Comparison of ENCODE assay signal across 8 cellular contexts in genomic region chr2:27369471-27370025, GRCh38. TPM values are rescaled to one million over a fixed set of nuclear protein-coding genes. Genes with fewer than 3 reads are reported as not detected.
DNase-seq lines count a peak whose midpoint lies in the region; ATAC-seq, FAIRE-seq and TF ChIP-seq lines count a peak whose summit lies in the region.

No MANE protein-coding gene starts in this region.

- peaks cover 28% of the 10 kb centered on the region for H3K4me1 Mint-ChIP-seq in activated T-helper 17 cell treated with anti-CD3 and anti-CD28 coated beads, Interleukin-2, amount 50 U/mL, for 72 hours

- peak; percentile 23 for ATAC-seq in activated T-helper 17 cell treated with anti-CD3 and anti-CD28 coated beads, Interleukin-2, amount 50 U/mL, for 72 hours (replicated peaks)
- no peak for ATAC-seq in HG03108 (IDR thresholded peaks at IDR 0.05; ENCODE audit: unreplicated experiment)

- POLR2A ChIA-PET in AG04450 (lab: Yijun Ruan, JAX): interaction anchor here (0.7 to 3.9 kb wide), 6 partner anchors 10 to 60 kb away, joined by 3 to 35 read pairs (median 6); partner anchors contain the start of genes GTF3C2, MPV17, NRBP1 and ZNF513

- H3K27ac Mint-ChIP-seq in activated T-helper 17 cell treated with anti-CD3 and anti-CD28 coated beads, Interleukin-2, amount 50 U/mL, for 72 hours: peak overlapping the region; percentile 90

- H3K4me3 ChIP-seq in AG04450 (ENCODE audit: low read depth, low read length) (peak overlapping the region; percentile 96), neuron (ENCODE audit: low read length) (peak overlapping the region; percentile 87)
- H3K4me3 ChIP-seq in Jurkat, Clone E6-1 (ENCODE audit: low read length): peak overlapping the region; percentile 94

- H3K4me1 ChIP-seq in neuron (ENCODE audit: insufficient read depth, low read length): peaks cover 24% of the 10 kb centered on the region

- no peak for TF ChIP-seq CTCF in AG04450 (IDR thresholded peaks at IDR 0.05; ENCODE audit: low read depth, low read length)
- TF ChIP-seq CTCF in GM20000 (IDR thresholded peaks at IDR 0.05; ENCODE audit: extremely low read depth, missing control alignments): no peak

- no peak for TF ChIP-seq POLR2A in GM12891 (IDR thresholded peaks at IDR 0.05; ENCODE audit: low read depth, low read length)

- peaks cover 53% of the 10 kb centered on the region for H3K36me3 ChIP-seq in neuron (ENCODE audit: insufficient read depth, low read length)

- peaks cover 92% of the 10 kb centered on the region for H3K36me3 Mint-ChIP-seq in activated T-helper 17 cell treated with anti-CD3 and anti-CD28 coated beads, Interleukin-2, amount 50 U/mL, for 72 hours (ENCODE audit: low read depth)

- H3K27me3 Mint-ChIP-seq in activated T-helper 17 cell treated with anti-CD3 and anti-CD28 coated beads, Interleukin-2, amount 50 U/mL, for 72 hours: no peaks in the 10 kb centered on the region

- H3K9me3 Mint-ChIP-seq in activated T-helper 17 cell treated with anti-CD3 and anti-CD28 coated beads, Interleukin-2, amount 50 U/mL, for 72 hours: no peaks in the 10 kb centered on the region

- H3K27me3 ChIP-seq in AG04450 (ENCODE audit: control insufficient read depth, insufficient read depth, low read length) (no peaks in the 10 kb centered on the region), neuron (ENCODE audit: insufficient read depth, low read length) (no peaks in the 10 kb centered on the region)

- CTCF ChIA-PET in AG04450 (lab: Charles Lee): interaction anchor here (0.7 to 3.8 kb wide), 6 partner anchors 10 to 313 kb away, joined by 3 to 10 read pairs (median 3); partner anchors contain the start of genes PPM1G and ZNF513

- peak overlapping the region; percentile 84 for H3K27ac ChIP-seq in AG04450 (ENCODE audit: low read depth, low read length)

- peak overlapping the region; percentile 44 for H2AFZ ChIP-seq in neuron (ENCODE audit: low read depth, low read length)

- FAIRE-seq in GM12891 (lab: Jason Lieb, UNC) (peak; percentile 20), frontal cortex (lab: Jason Lieb, UNC) (no peak)

- H3K9me3 ChIP-seq in AG04450 (ENCODE audit: control insufficient read depth, insufficient read depth, low read length) (no peaks in the 10 kb centered on the region; the same call in 1 of the 2 replicates), neuron (ENCODE audit: low read length) (no peaks in the 10 kb centered on the region)

- DNase-seq in AG04450 (ENCODE audit: low read depth, low spot score): no peak
- no peak for DNase-seq in GM12891 (ENCODE audit: insufficient read length, low spot score)
- no peak for DNase-seq in Jurkat, Clone E6-1 (ENCODE audit: low read depth, low spot score)
- peak; percentile 50 to 66 for DNase-seq in frontal cortex (ENCODE audit: low spot score in 2 of 2)
- no peak for DNase-seq in GM20000 (ENCODE audit: low spot score)

- H3K4me3 Mint-ChIP-seq in activated T-helper 17 cell treated with anti-CD3 and anti-CD28 coated beads, Interleukin-2, amount 50 U/mL, for 72 hours: peak overlapping the region; percentile 92

TF ChIP-seq in GM12891, 5 proteins besides CTCF, POLR2A, EP300 and RAD21:
- TF ChIP-seq TAF1 (IDR thresholded peaks at IDR 0.05; ENCODE audit: low read depth, low read length) (no peak), POU2F2 (IDR thresholded peaks at IDR 0.05; ENCODE audit: low read depth, low read length) (no peak), SPI1 (IDR thresholded peaks at IDR 0.05; ENCODE audit: low read depth, low read length) (no peak), POLR2AphosphoS5 (IDR thresholded peaks at IDR 0.05; ENCODE audit: low read depth, low read length) (no peak), PAX5 (IDR thresholded peaks at IDR 0.05; ENCODE audit: insufficient read depth, low read length, severe bottlenecking) (no peak)

RNA-seq across cellular contexts. Expression of gene EIF2B4, which starts 0.6 kb away (rescaled TPM):
- 43.0 and 52.2 TPM in 2 replicates for polyA plus RNA-seq in AG04450 (2011; rRNA removed)
- polyA minus RNA-seq in AG04450 (2011; rRNA and poly(A)+ RNA removed): 43.8 and 50.8 TPM in 2 replicates
- 28.1 TPM for polyA plus RNA-seq in GM12891 (2012; ENCODE audit: low read depth, missing spikeins)
- 78.4 TPM for polyA plus RNA-seq in Jurkat, Clone E6-1 (2012; ENCODE audit: insufficient read depth, insufficient read length)
- 10 to 100 TPM; 34.7 to 42.9 TPM for total RNA-seq in activated T-helper 17 cell treated with anti-CD3 and anti-CD28 coated beads, Interleukin-2, amount 50 U/mL, for 72 hours
- 16.7 TPM for total RNA-seq in frontal cortex

RNA-seq across cellular contexts. Expression of gene SNX17, which starts 0.9 kb away (rescaled TPM):
- 123 and 137 TPM in 2 replicates for polyA plus RNA-seq in AG04450 (2011; rRNA removed)
- polyA minus RNA-seq in AG04450 (2011; rRNA and poly(A)+ RNA removed): 88.8 and 96.5 TPM in 2 replicates
- polyA plus RNA-seq in GM12891 (2012; ENCODE audit: low read depth, missing spikeins): 87.4 TPM
- 97.4 TPM for polyA plus RNA-seq in Jurkat, Clone E6-1 (2012; ENCODE audit: insufficient read depth, insufficient read length)
- 10 to 100 TPM; 59.0 to 90.4 TPM for total RNA-seq in activated T-helper 17 cell treated with anti-CD3 and anti-CD28 coated beads, Interleukin-2, amount 50 U/mL, for 72 hours
- 47.7 TPM for total RNA-seq in frontal cortex

RNA-seq across cellular contexts. Expression of gene ZNF513, which starts 11.0 kb away (rescaled TPM):
- polyA plus RNA-seq in AG04450 (2011; rRNA removed): 7.4 and 11.1 TPM in 2 replicates
- 8.4 and 8.7 TPM in 2 replicates for polyA minus RNA-seq in AG04450 (2011; rRNA and poly(A)+ RNA removed)
- 10.1 TPM for polyA plus RNA-seq in GM12891 (2012; ENCODE audit: low read depth, missing spikeins)
- polyA plus RNA-seq in Jurkat, Clone E6-1 (2012; ENCODE audit: insufficient read depth, insufficient read length): 14.4 TPM
- total RNA-seq in activated T-helper 17 cell treated with anti-CD3 and anti-CD28 coated beads, Interleukin-2, amount 50 U/mL, for 72 hours: 10 to 100 TPM; 10.8 to 16.2 TPM
- 12.6 TPM for total RNA-seq in frontal cortex

RNA-seq across cellular contexts. Expression of gene GTF3C2, which starts 13.0 kb away (rescaled TPM):
- polyA plus RNA-seq in AG04450 (2011; rRNA removed): 39.0 TPM in 2 replicates
- 38.5 and 40.3 TPM in 2 replicates for polyA minus RNA-seq in AG04450 (2011; rRNA and poly(A)+ RNA removed)
- 45.3 TPM for polyA plus RNA-seq in GM12891 (2012; ENCODE audit: low read depth, missing spikeins)
- 63.6 TPM for polyA plus RNA-seq in Jurkat, Clone E6-1 (2012; ENCODE audit: insufficient read depth, insufficient read length)
- total RNA-seq in activated T-helper 17 cell treated with anti-CD3 and anti-CD28 coated beads, Interleukin-2, amount 50 U/mL, for 72 hours: 10 to 100 TPM; 67.2 to 85.8 TPM
- total RNA-seq in frontal cortex: 37.5 TPM

RNA-seq across cellular contexts. Expression of gene PPM1G, which starts 39.8 kb away (rescaled TPM):
- 48.6 and 49.5 TPM in 2 replicates for polyA plus RNA-seq in AG04450 (2011; rRNA removed)
- 50.6 and 51.0 TPM in 2 replicates for polyA minus RNA-seq in AG04450 (2011; rRNA and poly(A)+ RNA removed)
- polyA plus RNA-seq in GM12891 (2012; ENCODE audit: low read depth, missing spikeins): 102 TPM
- polyA plus RNA-seq in Jurkat, Clone E6-1 (2012; ENCODE audit: insufficient read depth, insufficient read length): 208 TPM
- 100 to 1,000 TPM in 1 of 2 donors, 10 to 100 TPM in 1; 67.0 to 158 TPM for total RNA-seq in activated T-helper 17 cell treated with anti-CD3 and anti-CD28 coated beads, Interleukin-2, amount 50 U/mL, for 72 hours
- total RNA-seq in frontal cortex: 72.2 TPM

Comparison
In these comparisons a context has a peak if more than half of its experiments do, and no peak if none do; other contexts are left out.
1. DNase-seq: peak in frontal cortex (2 of 2); none in AG04450 (single experiment), GM12891 (single experiment), Jurkat, Clone E6-1 (single experiment) and GM20000 (single experiment).
2. Peak in every context shown above with its lines, with median percentiles within 50 percentile points of each other: H3K4me3 ChIP-seq.